ENCODE assay signal across 9 cellular contexts in the genomic region with DNA sequence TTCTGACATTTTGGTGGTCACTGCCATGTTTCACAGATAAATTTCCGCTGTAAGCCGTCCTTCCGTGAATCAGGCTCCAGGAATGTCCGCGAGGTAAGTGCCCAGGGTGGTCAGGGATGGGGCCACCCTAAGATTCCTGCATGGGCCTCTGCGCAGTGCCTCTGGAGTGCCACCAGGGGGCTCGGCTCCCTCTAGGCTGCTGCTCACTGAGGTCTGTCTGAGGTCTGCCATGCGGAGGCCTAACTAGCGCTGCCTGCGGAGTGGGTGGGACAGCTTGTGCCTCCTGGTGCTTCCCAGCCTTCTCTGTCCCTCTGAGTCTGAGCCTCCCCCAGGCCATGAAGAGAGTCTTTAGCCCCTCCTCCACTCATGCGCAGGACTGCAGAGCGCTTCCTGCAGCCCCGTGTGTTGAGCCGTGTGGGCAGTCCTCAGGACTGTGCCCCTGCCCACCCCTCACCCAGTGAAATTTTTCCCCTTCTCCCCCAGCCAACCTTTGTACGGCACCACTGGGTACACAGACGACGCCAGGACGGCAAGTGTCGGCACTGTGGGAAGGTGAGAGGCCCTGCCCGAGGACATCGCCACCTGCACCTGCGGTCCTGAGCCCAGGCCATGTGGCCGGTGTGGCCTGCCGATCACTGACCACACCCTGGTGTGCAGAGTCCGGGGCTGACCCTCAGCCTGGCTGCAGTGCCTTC. TPM values are rescaled to one million over a fixed set of nuclear protein-coding genes. Genes with fewer than 3 reads are reported as not detected.
DNase-seq lines count a peak whose midpoint lies in the region; ATAC-seq, FAIRE-seq and TF ChIP-seq lines count a peak whose summit lies in the region.
"Had no signal": no experiment of that assay in that cellular context is flagged by ENCODE, and none has a peak within 500 bp of the region (broad histone marks: within the 10 kb centered on the region; RNA-seq: fewer than 3 reads in every experiment).

No MANE protein-coding gene starts in this region.

- no peaks in the 10 kb centered on the region; the same call in 1 of the 2 replicates for H3K9me3 ChIP-seq in AG04450 (ENCODE audit: control insufficient read depth, insufficient read depth, low read length)
- H3K9me3 ChIP-seq in HUES48 (ENCODE audit: control insufficient read depth, insufficient read depth, low read length) = no peaks in the 10 kb centered on the region
- H3K9me3 ChIP-seq in ascending aorta = no peaks in the 10 kb centered on the region

- 0 out of 2 replicates have a peak, but pooled peaks have one; percentile 32 for TF ChIP-seq POLR2A in GM12892 (IDR thresholded peaks at IDR 0.05; ENCODE audit: low read depth, low read length)

- H3K27me3 ChIP-seq in AG04450 (ENCODE audit: control insufficient read depth, insufficient read depth, low read length) = no peaks in the 10 kb centered on the region
- no peaks in the 10 kb centered on the region for H3K27me3 ChIP-seq in HUES48 (ENCODE audit: control insufficient read depth, insufficient read depth, low read length)
- no peaks in the 10 kb centered on the region for H3K27me3 ChIP-seq in ascending aorta

- no peak for ATAC-seq in GM19324 (IDR thresholded peaks at IDR 0.05; ENCODE audit: low FRiP score, unreplicated experiment)

- H3K27ac ChIP-seq in AG04450 (ENCODE audit: low read depth, low read length) (no peak overlapping the region), HUES48 (ENCODE audit: low read depth, low read length) (peak overlapping the region; percentile 52), ascending aorta (no peak overlapping the region)

- in situ Hi-C loops in SK-MEL-5 (cut with HindIII; ENCODE audit: low pct_unique_long_range_greater_than_20kb, low sequenced_read_pairs) = no loop called here

- no peak overlapping the region; the same call in 1 of the 2 replicates for H3K9ac ChIP-seq in HUES48 (ENCODE audit: low read depth, low read length)

- peak; percentile 92 for TF ChIP-seq CTCF in AG04450 (IDR thresholded peaks at IDR 0.05; ENCODE audit: low read depth, low read length)
- TF ChIP-seq CTCF in ascending aorta (IDR thresholded peaks at IDR 0.05) = peak; percentile 32 to 73 (median 56)

- H3K4me1 ChIP-seq in HUES48 (ENCODE audit: control insufficient read depth, insufficient read depth, low read length) (peaks cover 5% of the 10 kb centered on the region; the same call in 1 of the 2 replicates), ascending aorta (peaks cover 5 to 6% of the 10 kb centered on the region in 2 donors)

- intact Hi-C loops in ascending aorta (cut with DNase I) = no loop called here

- peak; percentile 46 for DNase-seq in AG04450 (ENCODE audit: low read depth, low spot score)
- no peak for DNase-seq in GM12892 (ENCODE audit: insufficient read length)
- DNase-seq in SK-MEL-5 (ENCODE audit: low read depth, low spot score) = peak; percentile 78
- no peak for DNase-seq in ascending aorta (ENCODE audit: low spot score in 2 of 2)
- peak; percentile 88 for DNase-seq in iPS-NIHi11 (ENCODE audit: low spot score)
- DNase-seq in stimulated activated CD8-positive, alpha-beta memory T cell treated with anti-CD3 and anti-CD28 coated beads, Interleukin-4, amount 100 ng/mL, for 48 hours = peak; percentile 80

- H3K4me3 ChIP-seq in AG04450 (ENCODE audit: low read depth, low read length) (no peak overlapping the region), HUES48 (ENCODE audit: low read depth, low read length) (no peak overlapping the region), ascending aorta (no peak overlapping the region)

- CTCF ChIA-PET in AG04450 (lab: Charles Lee) = interaction anchor here (0.6 to 2.9 kb wide), 9 partner anchors 11 to 131 kb away, joined by 3 to 26 read pairs (median 10); a partner anchor contains a TSS

- peaks cover 51% of the 10 kb centered on the region for H3K36me3 ChIP-seq in HUES48 (ENCODE audit: control insufficient read depth, insufficient read depth, low read length)
- H3K36me3 ChIP-seq in ascending aorta = peaks cover 28 to 37% of the 10 kb centered on the region in 2 donors

- peak; percentile 95 for FAIRE-seq in GM12892 (lab: Jason Lieb, UNC)
- FAIRE-seq: islet of Langerhans had no signal

- POLR2A ChIA-PET in AG04450 (lab: Yijun Ruan, JAX) = no interaction called here

RNA-seq across cellular contexts. Expression of a gene that starts 11.9 kb away (rescaled TPM):
- polyA plus RNA-seq in AG04450 (2011; rRNA removed) = 445 and 578 TPM in 2 replicates
- polyA minus RNA-seq in AG04450 (2011; rRNA and poly(A)+ RNA removed) = 66.6 and 91.2 TPM in 2 replicates
- 6.6 TPM for polyA plus RNA-seq in GM12892 (2012; ENCODE audit: missing spikeins)
- 3.1 and 4.7 TPM in 2 replicates for total RNA-seq in SK-MEL-5 (2014; rRNA removed; shearing (Covaris generic))
- polyA plus RNA-seq in SK-MEL-5 (2015; cell fraction: cytosol; rRNA removed) = 2.4 and 5.1 TPM in 2 replicates
- polyA plus RNA-seq in SK-MEL-5 (2015; cell fraction: nucleus; rRNA removed) = 2.3 and 14.6 TPM in 2 replicates
- 93.3 TPM for total RNA-seq in ascending aorta

RNA-seq across cellular contexts. Expression of a gene that starts 22.0 kb away (rescaled TPM):
- 0.11 TPM in 1 of 2 replicates, not detected in the other for polyA plus RNA-seq in AG04450 (2011; rRNA removed)
- not detected in 2 replicates for polyA minus RNA-seq in AG04450 (2011; rRNA and poly(A)+ RNA removed)
- not detected for polyA plus RNA-seq in GM12892 (2012; ENCODE audit: missing spikeins)
- 1.9 and 2.7 TPM in 2 replicates for total RNA-seq in SK-MEL-5 (2014; rRNA removed; shearing (Covaris generic))
- 1.6 and 2.2 TPM in 2 replicates for polyA plus RNA-seq in SK-MEL-5 (2015; cell fraction: cytosol; rRNA removed)
- not detected in 2 replicates for polyA plus RNA-seq in SK-MEL-5 (2015; cell fraction: nucleus; rRNA removed)
- not detected for total RNA-seq in ascending aorta

RNA-seq across cellular contexts. Expression of a gene that starts 22.3 kb away (rescaled TPM):
- 15.8 and 23.2 TPM in 2 replicates for polyA plus RNA-seq in AG04450 (2011; rRNA removed)
- polyA minus RNA-seq in AG04450 (2011; rRNA and poly(A)+ RNA removed) = 28.1 and 32.6 TPM in 2 replicates
- 11.6 TPM for polyA plus RNA-seq in GM12892 (2012; ENCODE audit: missing spikeins)
- 23.0 and 27.6 TPM in 2 replicates for total RNA-seq in SK-MEL-5 (2014; rRNA removed; shearing (Covaris generic))
- polyA plus RNA-seq in SK-MEL-5 (2015; cell fraction: cytosol; rRNA removed) = 69.7 and 79.3 TPM in 2 replicates
- 137 and 152 TPM in 2 replicates for polyA plus RNA-seq in SK-MEL-5 (2015; cell fraction: nucleus; rRNA removed)
- total RNA-seq in ascending aorta = 123 TPM

Comparison
In these comparisons a context has a peak if more than half of its experiments do, and no peak if none do; other contexts are left out.
1. DNase-seq: peak in AG04450 (single experiment), SK-MEL-5 (single experiment), iPS-NIHi11 (single experiment) and stimulated activated CD8-positive, alpha-beta memory T cell treated with anti-CD3 and anti-CD28 coated beads, Interleukin-4, amount 100 ng/mL, for 48 hours (single experiment); none in GM12892 (single experiment) and ascending aorta (0 of 2).
2. RNA of a gene that starts 11.9 kb away (total RNA-seq): 93.3 TPM in ascending aorta (single experiment); 3.1 to 4.7 TPM in SK-MEL-5; every median in the first group is over 10 times any median in the second.